Comparison of ENCODE assay signal across 8 cellular contexts in the genomic region with DNA sequence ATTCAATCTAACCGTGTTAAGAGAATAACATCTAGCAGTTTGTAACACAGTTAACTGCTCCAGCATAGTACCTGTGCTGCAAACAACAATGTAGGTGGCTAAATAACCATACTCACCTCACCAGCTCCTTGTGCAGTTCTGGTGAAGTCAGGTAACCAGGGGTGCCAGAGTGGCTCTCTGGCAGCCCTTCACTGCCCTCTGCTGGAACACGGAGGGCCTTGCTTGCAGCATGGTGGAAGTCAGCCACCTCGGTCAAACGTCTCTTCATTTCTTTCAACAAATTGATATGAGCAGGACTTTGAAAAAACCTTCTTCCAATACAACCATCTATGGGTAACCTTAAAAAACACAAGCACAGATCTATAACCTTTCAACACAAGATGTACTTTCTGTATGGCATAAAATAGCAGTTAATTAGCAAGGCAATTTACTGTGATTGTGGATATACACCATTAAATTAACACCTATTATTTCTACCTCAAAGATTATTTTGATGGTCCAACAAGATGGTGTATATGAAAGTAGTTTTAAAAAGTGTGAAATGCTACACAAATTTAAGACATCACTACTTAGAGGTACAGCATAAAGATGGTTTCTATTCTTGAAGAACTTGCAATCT. TPM values are rescaled to one million over a fixed set of nuclear protein-coding genes. Genes with fewer than 3 reads are reported as not detected.
DNase-seq lines count a peak whose midpoint lies in the region; TF ChIP-seq lines count a peak whose summit lies in the region.

No MANE protein-coding gene starts in this region.

- H3K27me3 Mint-ChIP-seq in T-helper 2 cell treated with Interferon-gamma antibody and Interleukin-4, amounts not matched to agents 5 μg/mL and 100 μg/mL, for 36 hours (ENCODE audit: low read depth): no peaks in the 10 kb centered on the region

- no peak overlapping the region for H3K4me2 ChIP-seq in Karpas-422 (ENCODE audit: low read depth, low read length, poor library complexity, severe bottlenecking)

- no peaks in the 10 kb centered on the region for H3K27me3 ChIP-seq in Karpas-422 (ENCODE audit: low read length)
- H3K27me3 ChIP-seq in ascending aorta: no peaks in the 10 kb centered on the region

- H3K9me2 ChIP-seq in Karpas-422 (replicated peaks; ENCODE audit: insufficient read depth, low read length): no peaks in the 10 kb centered on the region

- intact Hi-C loops in ascending aorta (cut with DNase I): no loop called here

- H3K27ac Mint-ChIP-seq in T-helper 2 cell treated with Interferon-gamma antibody and Interleukin-4, amounts not matched to agents 5 μg/mL and 100 μg/mL, for 36 hours: no peak overlapping the region

- H3K27ac ChIP-seq in Karpas-422 (ENCODE audit: low read length) (no peak overlapping the region), ascending aorta (no peak overlapping the region)

- peaks cover 56% of the 10 kb centered on the region for H3K36me3 Mint-ChIP-seq in T-helper 2 cell treated with Interferon-gamma antibody and Interleukin-4, amounts not matched to agents 5 μg/mL and 100 μg/mL, for 36 hours (ENCODE audit: low read depth)

- no peak overlapping the region for H3K4me3 Mint-ChIP-seq in T-helper 2 cell treated with Interferon-gamma antibody and Interleukin-4, amounts not matched to agents 5 μg/mL and 100 μg/mL, for 36 hours

- H3K4me1 ChIP-seq in Karpas-422 (ENCODE audit: low read length): no peaks in the 10 kb centered on the region
- H3K4me1 ChIP-seq in ascending aorta: no peaks in the 10 kb centered on the region

- no peak overlapping the region for H3K4me3 ChIP-seq in Karpas-422 (ENCODE audit: low read length)
- no peak overlapping the region for H3K4me3 ChIP-seq in ascending aorta

- H3K9me3 Mint-ChIP-seq in T-helper 2 cell treated with Interferon-gamma antibody and Interleukin-4, amounts not matched to agents 5 μg/mL and 100 μg/mL, for 36 hours: no peaks in the 10 kb centered on the region

- TF ChIP-seq CTCF in ascending aorta (IDR thresholded peaks at IDR 0.05): peak; percentile 28 to 67 (median 49)

- H4K20me1 ChIP-seq in Karpas-422 (ENCODE audit: insufficient read depth, low read depth, low read length): no peaks in the 10 kb centered on the region

- H2AFZ ChIP-seq in Karpas-422 (ENCODE audit: low read length): no peak overlapping the region

- H3K36me3 ChIP-seq in Karpas-422 (ENCODE audit: insufficient read depth, low read length) (peaks cover 19% of the 10 kb centered on the region; the same call in 1 of the 2 replicates), ascending aorta (peaks cover 73 to 83% of the 10 kb centered on the region in 2 donors)

- DNase-seq in Ammon's horn (ENCODE audit: low spot score) (peak; percentile 27), GM19240 (ENCODE audit: insufficient read length, low spot score) (peak; percentile 25), Karpas-422 (peak; percentile 81), ascending aorta (ENCODE audit: low spot score in 2 of 2) (no peak), iris pigment epithelial cell (ENCODE audit: low read depth) (peak; percentile 56), NCI-H526 treated with DMSO at 0.1 percent for 48 hours (lab: John Stamatoyannopoulos, UW) (no peak)
- peak; percentile 40 for DNase-seq in T-helper 2 cell treated with Interferon-gamma antibody and Interleukin-4, amounts not matched to agents 5 μg/mL and 100 μg/mL, for 36 hours (ENCODE audit: low spot score)
- DNase-seq in stimulated activated CD4-positive, alpha-beta T cell treated with anti-CD3 and anti-CD28 coated beads, Interleukin-2, amount 100 ng/mL, for 48 hours: peak; percentile 59 to 62

- H3K79me2 ChIP-seq in Karpas-422 (ENCODE audit: low read length): no peaks in the 10 kb centered on the region

- no peak overlapping the region for H3K9ac ChIP-seq in Karpas-422 (ENCODE audit: low read length)

- H3K4me1 Mint-ChIP-seq in T-helper 2 cell treated with Interferon-gamma antibody and Interleukin-4, amounts not matched to agents 5 μg/mL and 100 μg/mL, for 36 hours (ENCODE audit: low read depth): no peaks in the 10 kb centered on the region

- H3K9me3 ChIP-seq in Karpas-422 (ENCODE audit: low read length): no peaks in the 10 kb centered on the region
- no peaks in the 10 kb centered on the region for H3K9me3 ChIP-seq in ascending aorta

RNA-seq across cellular contexts. Expression of a gene that starts 56.6 kb away (rescaled TPM):
- 31.6 and 33.2 TPM in 2 replicates for total RNA-seq in Karpas-422 (2014; rRNA removed; shearing (Covaris generic); ENCODE audit: low replicate concordance)
- 9.8 TPM for total RNA-seq in ascending aorta

Comparison
In these comparisons a context has a peak if more than half of its experiments do, and no peak if none do; other contexts are left out.
1. DNase-seq: peak in Ammon's horn (single experiment), GM19240 (single experiment), Karpas-422 (single experiment), T-helper 2 cell treated with Interferon-gamma antibody and Interleukin-4, amounts not matched to agents 5 μg/mL and 100 μg/mL, for 36 hours (single experiment), iris pigment epithelial cell (single experiment) and stimulated activated CD4-positive, alpha-beta T cell treated with anti-CD3 and anti-CD28 coated beads, Interleukin-2, amount 100 ng/mL, for 48 hours (2 of 2); none in ascending aorta (0 of 2) and NCI-H526 treated with DMSO at 0.1 percent for 48 hours (single experiment).